Comparison of ENCODE assay signal across 20 cellular contexts in genomic region chr5:116497648-116498047, GRCh38.
DNase-seq lines count a peak whose midpoint lies in the region; FAIRE-seq and TF ChIP-seq lines count a peak whose summit lies in the region.
"Had no signal": no experiment of that assay in that cellular context is flagged by ENCODE, and none has a peak within 500 bp of the region (broad histone marks: within the 10 kb centered on the region; RNA-seq: fewer than 3 reads in every experiment).

No MANE protein-coding gene starts in this region.

- POLR2A ChIA-PET in HEK293T (lab: Yijun Ruan, JAX) = no interaction called here

- peak overlapping the region in 3 of 5 experiments; percentile 28 to 51 (median 30) for H3K4me3 Mint-ChIP-seq in brain
- H3K4me3 Mint-ChIP-seq: activated CD8-positive, alpha-beta T cell treated with anti-CD3 and anti-CD28 coated beads for 36 hours; activated T-cell treated with anti-CD3 and anti-CD28 coated beads, Interleukin-2, amount 50 U/mL, for 72 hours; naive thymus-derived CD8-positive, alpha-beta T cell had no signal

- DNase-seq in NCI-H1436 treated with DMSO at 0.1 percent for 48 hours (lab: John Stamatoyannopoulos, UW) (peak; percentile 13), NCI-H1436 (lab: John Stamatoyannopoulos, UW) (no peak), HEK293T (ENCODE audit: extremely low spot score) (no peak), osteoblast (ENCODE audit: insufficient read length, low spot score, missing footprints) (no peak), cortex of kidney (lab: John Stamatoyannopoulos, UW) (no peak), NCI-H2029 (lab: John Stamatoyannopoulos, UW) (no peak), frontal cortex (ENCODE audit: low spot score in 2 of 2) (no peak)
- DNase-seq: activated CD8-positive, alpha-beta T cell treated with anti-CD3 and anti-CD28 coated beads for 36 hours; activated T-cell treated with anti-CD3 and anti-CD28 coated beads, Interleukin-2, amount 50 U/mL, for 72 hours; naive thymus-derived CD8-positive, alpha-beta T cell; NCI-H187; stimulated activated naive CD4-positive, alpha-beta T cell; T-helper 1 cell had no signal

- peak in 1 of 2 experiments; percentile 22 for TF ChIP-seq CTCF in brain (conservative IDR thresholded peaks at IDR 0.05)
- peak; percentile 26 for TF ChIP-seq CTCF in osteoblast (IDR thresholded peaks at IDR 0.05; ENCODE audit: extremely low read depth, low read depth, low read length)

- H3K79me2 ChIP-seq in osteoblast (ENCODE audit: insufficient read depth, low read length) = no peaks in the 10 kb centered on the region

- H3K27ac ChIP-seq in osteoblast (ENCODE audit: low read depth, low read length) = no peak overlapping the region
- H3K27ac ChIP-seq: A549, esophagus muscularis mucosa, right atrium auricular region had no signal

- no peak for FAIRE-seq in frontal cortex (lab: Jason Lieb, UNC)
- FAIRE-seq: A549, GM19239, islet of Langerhans had no signal

- peaks cover 80% of the 10 kb centered on the region for H3K36me3 Mint-ChIP-seq in brain

- no peaks in the 10 kb centered on the region for H3K36me3 ChIP-seq in osteoblast (ENCODE audit: insufficient read depth, low read length)
- H3K36me3 ChIP-seq: right atrium auricular region had no signal

- H3K4me3 ChIP-seq in osteoblast (ENCODE audit: insufficient read depth, low read length) = no peak overlapping the region
- H3K4me3 ChIP-seq: A549, esophagus muscularis mucosa, right atrium auricular region had no signal

- no peaks in the 10 kb centered on the region for H3K9me3 ChIP-seq in osteoblast (ENCODE audit: low read depth, low read length)
- H3K9me3 ChIP-seq: A549, esophagus muscularis mucosa, right atrium auricular region had no signal

- H4K20me1 ChIP-seq in osteoblast (ENCODE audit: insufficient read depth, low read length) = no peaks in the 10 kb centered on the region

- no peaks in the 10 kb centered on the region for H3K27me3 Mint-ChIP-seq in brain
- H3K27me3 Mint-ChIP-seq: activated CD8-positive, alpha-beta T cell treated with anti-CD3 and anti-CD28 coated beads for 36 hours; naive thymus-derived CD8-positive, alpha-beta T cell had no signal

- no peaks in the 10 kb centered on the region for H3K27me3 ChIP-seq in osteoblast (ENCODE audit: insufficient read depth, low read length)
- H3K27me3 ChIP-seq: esophagus muscularis mucosa, right atrium auricular region had no signal

- no peak overlapping the region for H2AFZ ChIP-seq in osteoblast (ENCODE audit: low read length)

- H3K4me1 Mint-ChIP-seq in brain = peaks cover 97% of the 10 kb centered on the region

- H3K4me2 ChIP-seq in osteoblast (ENCODE audit: insufficient read depth, low read length) = no peak overlapping the region
- H3K4me2 ChIP-seq: A549 had no signal

- H3K9me3 Mint-ChIP-seq in brain = no peaks in the 10 kb centered on the region
- H3K9me3 Mint-ChIP-seq: activated CD8-positive, alpha-beta T cell treated with anti-CD3 and anti-CD28 coated beads for 36 hours; activated T-cell treated with anti-CD3 and anti-CD28 coated beads, Interleukin-2, amount 50 U/mL, for 72 hours; naive thymus-derived CD8-positive, alpha-beta T cell had no signal

- H3K4me1 ChIP-seq in osteoblast (ENCODE audit: insufficient read depth, low read length) = peaks cover under 1% of the 10 kb centered on the region
- H3K4me1 ChIP-seq: A549 had no signal

- CTCF ChIA-PET in HEK293T (lab: Yijun Ruan, JAX) = interaction anchor here (1.0 to 1.2 kb wide), 2 partner anchors 9 to 13 kb away, joined by 3 read pairs; no protein-coding TSS in a partner anchor

- H3K27ac Mint-ChIP-seq in brain = peak overlapping the region; percentile 8 to 89 (median 72)
- H3K27ac Mint-ChIP-seq: activated CD8-positive, alpha-beta T cell treated with anti-CD3 and anti-CD28 coated beads for 36 hours; activated naive CD4-positive, alpha-beta T cell treated with anti-CD3 and anti-CD28 coated beads, Interleukin-2, amount 50 U/mL, for 72 hours; activated T-cell treated with anti-CD3 and anti-CD28 coated beads, Interleukin-2, amount 50 U/mL, for 72 hours; naive thymus-derived CD8-positive, alpha-beta T cell had no signal

TF ChIP-seq in HEK293T, 16 proteins besides CTCF, POLR2A, EP300 and RAD21:
- TF ChIP-seq FOXK2 (IDR thresholded peaks at IDR 0.05) (no peak), PKNOX1 (IDR thresholded peaks at IDR 0.05) (peak; percentile 34), HDGF (IDR thresholded peaks at IDR 0.05; ENCODE audit: borderline replicate concordance) (no peak)
